Comparison of ENCODE assay signal across 5 cellular contexts in genomic region chr2:1679065-1679464, GRCh38.
A peak's percentile ranks its signal among the peaks of the same experiment; 100 is the strongest.
DNase-seq lines count a peak whose midpoint lies in the region; ATAC-seq, FAIRE-seq and TF ChIP-seq lines count a peak whose summit lies in the region.
"Not testable (repeated sequence)": the region's sequence is repeated elsewhere in the genome, so short reads cannot be mapped to it uniquely, and the experiment has no call there.

No MANE protein-coding gene starts in this region.

- TF ChIP-seq CTCF in IMR-90 (conservative IDR thresholded peaks at IDR 0.05; ENCODE audit: low read depth, low read length); astrocyte (IDR thresholded peaks at IDR 0.05; ENCODE audit: insufficient read depth, low read depth, low read length); H1 (IDR thresholded peaks at IDR 0.05; ENCODE audit: control extremely low read depth in 1 of 3, insufficient read depth in 1 of 3, low read depth in 1 of 3, low read length in 3 of 3); HepG2 (CRISPR knock-in tag; IDR thresholded peaks at IDR 0.05): not testable (repeated sequence)

- not testable (repeated sequence) for H3K9me3 ChIP-seq in IMR-90 (ENCODE audit: control insufficient read depth, insufficient read depth, low read length); astrocyte (ENCODE audit: insufficient read depth, low read depth, low read length); H1 (ENCODE audit: insufficient read depth in 2 of 2, low read depth in 1 of 2, low read length in 1 of 2); HepG2 (ENCODE audit: low read length)

- ATAC-seq in IMR-90 (ENCODE audit: low read depth); HepG2: not testable (repeated sequence)

- H3K4ac ChIP-seq in IMR-90 (ENCODE audit: low read depth, low read length) = peak overlapping the region; percentile 15; the same call in 1 of the 2 replicates
- H3K4ac ChIP-seq in H1 (replicated peaks; ENCODE audit: insufficient read length, low read depth, low read length) = not testable (repeated sequence)

- H3K4me2 ChIP-seq in IMR-90 (ENCODE audit: low read depth, low read length); astrocyte (ENCODE audit: low read length); H1 (ENCODE audit: insufficient read depth in 1 of 2, low read depth in 2 of 2, low read length in 2 of 2); HepG2 (ENCODE audit: low read depth, low read length): not testable (repeated sequence)

- not testable (repeated sequence) for TF ChIP-seq POLR2A in GM12892 (IDR thresholded peaks at IDR 0.05; ENCODE audit: low read depth, low read length); IMR-90 (IDR thresholded peaks at IDR 0.05; ENCODE audit: low read depth, low read length); H1 (IDR thresholded peaks at IDR 0.05; ENCODE audit: control extremely low read depth in 1 of 2, low read depth in 2 of 2, low read length in 2 of 2); HepG2 (IDR thresholded peaks at IDR 0.05; ENCODE audit: insufficient read depth in 1 of 2, low read depth in 2 of 2, low read length in 2 of 2)

- H3K9me1 ChIP-seq in IMR-90 (ENCODE audit: insufficient read depth, low read length) = peaks cover 16% of the 10 kb centered on the region

- not testable (repeated sequence) for TF ChIP-seq EP300 in H1 (IDR thresholded peaks at IDR 0.05; ENCODE audit: borderline replicate concordance in 1 of 2, low read depth in 2 of 2, low read length in 2 of 2); HepG2 (IDR thresholded peaks at IDR 0.05; ENCODE audit: low read depth in 2 of 2, low read length in 2 of 2); HepG2 (CRISPR knock-in tag; IDR thresholded peaks at IDR 0.05; ENCODE audit: borderline replicate concordance)

- H3K23ac ChIP-seq in IMR-90 (ENCODE audit: low read depth, low read length) = peak overlapping the region; percentile 13; the same call in 1 of the 2 replicates
- H3K23ac ChIP-seq in H1 (ENCODE audit: insufficient read length) = not testable (repeated sequence)

- not testable (repeated sequence) for H3K9me3 Mint-ChIP-seq in astrocyte (ENCODE audit: unreplicated experiment)

- H3K27ac Mint-ChIP-seq in astrocyte (ENCODE audit: unreplicated experiment) = not testable (repeated sequence)

- H3K36me3 Mint-ChIP-seq in astrocyte (ENCODE audit: low read depth, unreplicated experiment) = peaks cover 16% of the 10 kb centered on the region

- H3K79me2 ChIP-seq in astrocyte (ENCODE audit: insufficient read depth, low read length) = peaks cover 15% of the 10 kb centered on the region
- not testable (repeated sequence) for H3K79me2 ChIP-seq in H1 (ENCODE audit: control insufficient read depth in 1 of 2, insufficient read depth in 2 of 2, low read length in 2 of 2); HepG2 (ENCODE audit: insufficient read depth, low read length)

- not testable (repeated sequence) for H2AFZ ChIP-seq in IMR-90 (replicated peaks; ENCODE audit: low read length, poor library complexity); astrocyte (ENCODE audit: low read depth, low read length); H1 (ENCODE audit: low read length); HepG2 (ENCODE audit: low read length)

- H4K8ac ChIP-seq in IMR-90 (ENCODE audit: low read depth in 2 of 2, low read length in 2 of 2); H1 (ENCODE audit: extremely low read depth, insufficient read depth, low read length): not testable (repeated sequence)

- CTCF ChIA-PET in IMR-90 (lab: Yijun Ruan, JAX) (interaction anchor here (0.7 kb wide), 1 partner anchor 64 kb away, joined by 3 read pairs; no protein-coding TSS in a partner anchor), H1 (lab: Charles Lee; ENCODE audit: partially characterized antibody) (interaction anchor here (0.9 to 1.7 kb wide), 13 partner anchors 16 to 141 kb away, joined by 3 to 5 read pairs (median 4); no protein-coding TSS in a partner anchor)
- CTCF ChIA-PET in HepG2 (lab: Yijun Ruan, JAX; ENCODE audit: low intra/inter-chr PET ratio, low total read pairs) = not testable (repeated sequence)

- H3K9ac ChIP-seq in IMR-90 (ENCODE audit: low read depth, low read length); astrocyte (ENCODE audit: low read length); H1 (replicated peaks in 1 of 4; ENCODE audit: extremely low read depth in 1 of 4, low read depth in 3 of 4, low read length in 3 of 4); HepG2 (ENCODE audit: insufficient read depth, low read depth, low read length): not testable (repeated sequence)

- H3K4me1 ChIP-seq in IMR-90 (ENCODE audit: control insufficient read depth, insufficient read depth, low read length); H1 (replicated peaks in 1 of 4; ENCODE audit: control insufficient read depth in 3 of 4, insufficient read depth in 4 of 4, low read length in 3 of 4); HepG2 (ENCODE audit: insufficient read depth, low read length): not testable (repeated sequence)
- peaks cover 17% of the 10 kb centered on the region for H3K4me1 ChIP-seq in astrocyte (ENCODE audit: insufficient read depth, low read length)

- not testable (repeated sequence) for H3K4me1 Mint-ChIP-seq in astrocyte (ENCODE audit: low read depth, unreplicated experiment)

- not testable (repeated sequence) for H4K91ac ChIP-seq in IMR-90 (ENCODE audit: insufficient read depth, low read depth, low read length); H1 (replicated peaks; ENCODE audit: insufficient read length, low read length)

- intact Hi-C loops in IMR-90 (cut with micrococcal nuclease); HepG2 (cut with micrococcal nuclease; ENCODE audit: unreplicated experiment): not testable (repeated sequence)

- peaks cover 31 to 76% of the 10 kb centered on the region in 2 experiments; a peak in 3 of 4 replicates for H3K79me1 ChIP-seq in IMR-90 (ENCODE audit: low read depth in 1 of 2, low read length in 2 of 2)
- not testable (repeated sequence) for H3K79me1 ChIP-seq in H1 (ENCODE audit: low read depth, low read length)

- H3K56ac ChIP-seq in IMR-90 (ENCODE audit: extremely low read depth, insufficient read depth, low read length) = not testable (repeated sequence)
- peak overlapping the region; percentile 98 for H3K56ac ChIP-seq in H1 (replicated peaks; ENCODE audit: insufficient read length, low read depth, low read length)

- H3K18ac ChIP-seq in IMR-90 (ENCODE audit: low read depth, low read length); H1 (ENCODE audit: extremely low read depth, low read length): not testable (repeated sequence)

- POLR2A ChIA-PET in IMR-90 (lab: Charles Lee; ENCODE audit: unreplicated experiment); HepG2 (lab: Yijun Ruan, JAX): not testable (repeated sequence)
- POLR2A ChIA-PET in H1 (lab: Charles Lee; ENCODE audit: partially characterized antibody) = interaction anchor here (1.0 kb wide), 1 partner anchor 63 kb away, joined by 3 read pairs; no protein-coding TSS in a partner anchor

- H3K36me3 ChIP-seq in IMR-90 (ENCODE audit: control insufficient read depth, insufficient read depth, low read length) (peaks cover 76% of the 10 kb centered on the region), astrocyte (ENCODE audit: insufficient read depth, low read length) (peaks cover 58% of the 10 kb centered on the region), H1 (ENCODE audit: control insufficient read depth in 2 of 4, insufficient read depth in 4 of 4, low read length in 3 of 4) (peaks cover 21 to 58% (median 39%) of the 10 kb centered on the region in 4 experiments; a peak in 7 of 8 replicates)
- H3K36me3 ChIP-seq in HepG2 (replicated peaks in 1 of 2; ENCODE audit: control insufficient read depth in 1 of 2, insufficient read depth in 2 of 2, low read length in 2 of 2) = not testable (repeated sequence)

- peaks cover 12% of the 10 kb centered on the region; the same call in 1 of the 2 replicates for H3K23me2 ChIP-seq in H1 (ENCODE audit: low read depth, low read length)

- not testable (repeated sequence) for TF ChIP-seq RAD21 in IMR-90 (IDR thresholded peaks at IDR 0.05; ENCODE audit: low read length); H1 (IDR thresholded peaks at IDR 0.05 in 1 of 2, conservative IDR thresholded peaks at IDR 0.05 in 1 of 2; ENCODE audit: low read depth in 2 of 2, low read length in 2 of 2); HepG2 (CRISPR knock-in tag; IDR thresholded peaks at IDR 0.05)

- H3K4me3 Mint-ChIP-seq in astrocyte (ENCODE audit: unreplicated experiment) = not testable (repeated sequence)

- H3K27ac ChIP-seq in IMR-90 (ENCODE audit: insufficient read depth, low read length); astrocyte (ENCODE audit: low read depth, low read length); H1 (ENCODE audit: low read depth, low read length); HepG2 (ENCODE audit: extremely low read length, insufficient read depth, low read length): not testable (repeated sequence)

- not testable (repeated sequence) for H3K4me3 ChIP-seq in IMR-90 (ENCODE audit: insufficient read depth, low read depth, low read length); astrocyte (ENCODE audit: insufficient read depth, low read depth, low read length); H1 (ENCODE audit: extremely low read depth in 1 of 4, insufficient read depth in 2 of 4, low read depth in 3 of 4, low read length in 4 of 4); HepG2 (replicated peaks in 1 of 3; ENCODE audit: insufficient read depth in 1 of 3, low read depth in 2 of 3, low read length in 3 of 3)

- not testable (repeated sequence) for H2BK15ac ChIP-seq in IMR-90 (ENCODE audit: low read depth, low read length); H1 (ENCODE audit: low read length)

- WGBS in IMR-90 (ENCODE audit: extremely low coverage in 2 of 2, insufficient read length in 1 of 2), 2 experiments = 89 to 100% methylated on average over 1 to 6 of the region's 7 CpGs
- WGBS in H1 (ENCODE audit: extremely low coverage in 1 of 2, insufficient coverage in 1 of 2, insufficient read length in 1 of 2, insufficient replicate concordance in 2 of 2, low coverage in 1 of 2, low lambda C conversion rate in 2 of 2, missing lambda C conversion rate in 1 of 2), 2 experiments = 89 to 100% methylated on average over 2 to 7 of the region's 7 CpGs
- 41% methylated on average over 7 of the region's 7 CpGs for WGBS in HepG2 (ENCODE audit: low lambda C conversion rate)

- H4K5ac ChIP-seq in IMR-90 (ENCODE audit: low read depth, low read length); H1 (ENCODE audit: insufficient read length, low read depth, low read length): not testable (repeated sequence)

- not testable (repeated sequence) for H2AK9ac ChIP-seq in IMR-90 (replicated peaks; ENCODE audit: low read depth, low read length, poor library complexity)

- FAIRE-seq in GM12892 (lab: Jason Lieb, UNC) = peak; percentile 17
- FAIRE-seq in astrocyte (lab: Jason Lieb, UNC) = peak; percentile 80
- FAIRE-seq in H1 (lab: Jason Lieb, UNC) = peak; percentile 87
- FAIRE-seq in HepG2 (lab: Jason Lieb, UNC) = not testable (repeated sequence)

- H2BK120ac ChIP-seq in IMR-90 (ENCODE audit: low read depth, low read length); H1 (replicated peaks; ENCODE audit: low read depth, low read length): not testable (repeated sequence)

- H2BK12ac ChIP-seq in H1 (ENCODE audit: low read depth, low read length) = not testable (repeated sequence)

- H2BK20ac ChIP-seq in IMR-90 (ENCODE audit: low read depth, low read length); H1 (ENCODE audit: low read length): not testable (repeated sequence)

- H2BK5ac ChIP-seq in IMR-90 (ENCODE audit: low read depth, low read length, poor library complexity, severe bottlenecking) (peak overlapping the region; percentile 86), H1 (ENCODE audit: low read depth, low read length) (peak overlapping the region; percentile 72)

- dilution Hi-C loops in IMR-90 (cut with HindIII; ENCODE audit: low sequenced_read_pairs, unreplicated experiment) = not testable (repeated sequence)

- BruUV-seq in IMR-90 (replicated peaks; lab: Mats Ljungman, UMichigan); HepG2 (replicated peaks; lab: Mats Ljungman, UMichigan): not testable (repeated sequence)

- H3K27me3 Mint-ChIP-seq in astrocyte (ENCODE audit: low read depth, unreplicated experiment) = not testable (repeated sequence)

- not testable (repeated sequence) for H3K27me3 ChIP-seq in IMR-90 (ENCODE audit: control insufficient read depth, insufficient read depth, low read length); astrocyte (ENCODE audit: insufficient read depth, low read length); H1 (replicated peaks in 1 of 4; ENCODE audit: control insufficient read depth in 3 of 4, extremely low read depth in 1 of 4, insufficient read depth in 3 of 4, low read length in 3 of 4)
- H3K27me3 ChIP-seq in HepG2 (ENCODE audit: control insufficient read depth in 1 of 2, insufficient read depth in 2 of 2, low read length in 2 of 2) = peaks cover 0 to 49% of the 10 kb centered on the region in 2 experiments; a peak in 4 of 5 replicates

- DNase-seq in GM12892 (ENCODE audit: insufficient read length); IMR-90; astrocyte (ENCODE audit: low read depth); H1 (ENCODE audit: low read depth in 1 of 2, low spot score in 2 of 2); HepG2 (ENCODE audit: low spot score): not testable (repeated sequence)

- H4K20me1 ChIP-seq in IMR-90 (ENCODE audit: insufficient read depth, low read length) = peaks cover 21% of the 10 kb centered on the region
- H4K20me1 ChIP-seq in astrocyte (ENCODE audit: insufficient read depth, low read length) = peaks cover 13% of the 10 kb centered on the region
- H4K20me1 ChIP-seq in H1 (replicated peaks in 1 of 2; ENCODE audit: control insufficient read depth in 1 of 2, insufficient read depth in 2 of 2, low read length in 2 of 2) = peaks cover 2 to 24% of the 10 kb centered on the region in 2 experiments
- not testable (repeated sequence) for H4K20me1 ChIP-seq in HepG2 (ENCODE audit: insufficient read depth, low read length)

- 0 out of 2 replicates have a peak overlapping the region, but pooled peaks have one; percentile 64 for H2AK5ac ChIP-seq in IMR-90 (ENCODE audit: low read depth, low read length)
- not testable (repeated sequence) for H2AK5ac ChIP-seq in H1 (ENCODE audit: low read depth, low read length)

- in situ Hi-C loops in IMR-90 (cut with MboI; ENCODE audit: low sequenced_read_pairs) = loop anchor here (5.0 kb wide), 1 partner anchor 68 kb away; no protein-coding TSS in a partner anchor
- in situ Hi-C loops in HepG2 (cut with HindIII; ENCODE audit: extremely low pct_ligation_motif_present, low pct_unique_long_range_greater_than_20kb) = not testable (repeated sequence)

- not testable (repeated sequence) for H3K14ac ChIP-seq in IMR-90 (replicated peaks; ENCODE audit: low read depth, low read length); H1 (ENCODE audit: insufficient read length)
